1 cellular context compared by ENCODE assay signal in the genomic region with DNA sequence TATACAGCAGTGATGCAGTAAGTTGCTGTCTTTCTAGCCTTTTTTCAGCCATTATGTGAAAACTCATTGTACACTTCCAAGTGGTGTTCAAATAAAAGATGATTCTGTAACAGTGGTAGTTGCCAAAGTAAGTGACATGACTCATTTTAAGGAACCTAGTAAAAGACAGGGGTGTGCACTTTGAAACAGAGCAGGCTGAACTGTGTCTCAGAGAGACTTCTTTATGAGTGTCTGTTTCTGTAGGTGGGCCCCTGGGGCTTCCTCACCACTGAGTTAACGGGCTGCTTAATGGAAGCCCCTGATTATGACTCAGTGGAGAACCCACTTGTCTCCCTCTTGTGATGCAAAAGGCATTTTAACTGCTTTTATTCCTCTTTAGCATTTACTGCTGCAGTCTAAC.
TF ChIP-seq lines count a peak whose summit lies in the region.

No MANE protein-coding gene starts in this region.

TF ChIP-seq in liver, 16 proteins besides CTCF, POLR2A, EP300 and RAD21 (continued from another document):
- TF ChIP-seq REST (IDR thresholded peaks at IDR 0.05) (no peak), MAX (IDR thresholded peaks at IDR 0.05) (no peak), SP1 (IDR thresholded peaks at IDR 0.05) (no peak)
- TF ChIP-seq, protein P1, sequence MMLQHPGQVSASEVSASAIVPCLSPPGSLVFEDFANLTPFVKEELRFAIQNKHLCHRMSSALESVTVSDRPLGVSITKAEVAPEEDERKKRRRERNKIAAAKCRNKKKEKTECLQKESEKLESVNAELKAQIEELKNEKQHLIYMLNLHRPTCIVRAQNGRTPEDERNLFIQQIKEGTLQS (IDR thresholded peaks at IDR 0.05), result no peak
